Comparison of ENCODE assay signal across 17 cellular contexts in genomic region chr15:73857193-73857920, GRCh38. TPM values are rescaled to one million over a fixed set of nuclear protein-coding genes. Genes with fewer than 3 reads are reported as not detected.
DNase-seq lines count a peak whose midpoint lies in the region; ATAC-seq, FAIRE-seq and TF ChIP-seq lines count a peak whose summit lies in the region.
"Had no signal": no experiment of that assay in that cellular context is flagged by ENCODE, and none has a peak within 500 bp of the region (broad histone marks: within the 10 kb centered on the region; RNA-seq: fewer than 3 reads in every experiment).

No MANE protein-coding gene starts in this region.

- TF ChIP-seq POLR2A in H1 (IDR thresholded peaks at IDR 0.05; ENCODE audit: control extremely low read depth in 1 of 2, low read depth in 2 of 2, low read length in 2 of 2) = no peak

- H3K23ac ChIP-seq in H1 (ENCODE audit: insufficient read length) = no peak overlapping the region
- H3K23ac ChIP-seq in neuronal stem cell (ENCODE audit: low read depth, low read length, poor library complexity) = peak overlapping the region; percentile 59

- H3K14ac ChIP-seq in H1 (ENCODE audit: insufficient read length) = no peak overlapping the region
- H3K14ac ChIP-seq in neuronal stem cell (ENCODE audit: low read length) = no peak overlapping the region

- DNase-seq in activated CD8-positive, alpha-beta memory T cell treated with anti-CD3 and anti-CD28 coated beads, Interleukin-2, amount 50 U/mL, for 48 hours = peak; percentile 15
- no peak for DNase-seq in activated CD8-positive, alpha-beta memory T cell treated with anti-CD3 and anti-CD28 coated beads, Interleukin-2, amount 50 U/mL, for 4 hours
- DNase-seq in H1 (ENCODE audit: low read depth in 1 of 2, low spot score in 2 of 2) (no peak), neuronal stem cell (ENCODE audit: low spot score) (no peak), AG08395 (ENCODE audit: low spot score) (no peak)
- DNase-seq: 8988T; CD4-positive, alpha-beta memory T cell; DMS79; IMR-90 had no signal

- no peaks in the 10 kb centered on the region; the same call in 1 of the 2 replicates for H3K23me2 ChIP-seq in H1 (ENCODE audit: low read depth, low read length)

- POLR2A ChIA-PET in H1 (lab: Charles Lee; ENCODE audit: partially characterized antibody) = no interaction called here

- 76% methylated on average over 7 of the region's 7 CpGs; no CpG with 5 or more reads in 1 of the 2 experiments for WGBS in H1 (ENCODE audit: extremely low coverage in 1 of 2, insufficient coverage in 1 of 2, insufficient read length in 1 of 2, insufficient replicate concordance in 2 of 2, low coverage in 1 of 2, low lambda C conversion rate in 2 of 2, missing lambda C conversion rate in 1 of 2), 2 experiments
- no CpG with 5 or more reads among the region's 7 CpGs for WGBS in neuronal stem cell (ENCODE audit: extremely low coverage in 2 of 2, insufficient read length in 2 of 2, insufficient replicate concordance in 1 of 2), 2 donors

- no peaks in the 10 kb centered on the region for H3K9me3 ChIP-seq in BLaER1 treated with 17β-estradiol and CSF1 and Interleukin-3, amounts not matched to agents 10 nM and 100 nM (replicated peaks in 1 of 11)
- H3K9me3 ChIP-seq in H1 (ENCODE audit: insufficient read depth in 2 of 2, low read depth in 1 of 2, low read length in 1 of 2) (no peaks in the 10 kb centered on the region), neuronal stem cell (replicated peaks in 1 of 2; ENCODE audit: control insufficient read depth in 2 of 2, insufficient read depth in 1 of 2, low read depth in 1 of 2, low read length in 2 of 2) (no peaks in the 10 kb centered on the region)

- H3K4me1 ChIP-seq in BLaER1 treated with 17β-estradiol and CSF1 and Interleukin-3, amounts not matched to agents 10 nM and 100 nM = peaks cover 6 to 30% (median 23%) of the 10 kb centered on the region in 10 experiments; a peak in 18 of 20 replicates
- H3K4me1 ChIP-seq in H1 (replicated peaks in 1 of 4; ENCODE audit: control insufficient read depth in 3 of 4, insufficient read depth in 4 of 4, low read length in 3 of 4) (peaks cover 0 to 4% (median 2%) of the 10 kb centered on the region in 4 experiments; a peak in 4 of 7 replicates), neuronal stem cell (ENCODE audit: control insufficient read depth in 2 of 2, insufficient read depth in 1 of 2, low read depth in 1 of 2, low read length in 2 of 2) (peaks cover 0 to 1% of the 10 kb centered on the region in 2 donors)

- no peaks in the 10 kb centered on the region for H3K36me3 ChIP-seq in BLaER1 treated with 17β-estradiol and CSF1 and Interleukin-3, amounts not matched to agents 10 nM and 100 nM
- no peaks in the 10 kb centered on the region for H3K36me3 ChIP-seq in H1 (ENCODE audit: control insufficient read depth in 2 of 4, insufficient read depth in 4 of 4, low read length in 3 of 4)
- no peaks in the 10 kb centered on the region for H3K36me3 ChIP-seq in neuronal stem cell (replicated peaks in 1 of 2; ENCODE audit: control insufficient read depth in 2 of 2, insufficient read depth in 2 of 2, low read length in 2 of 2)

- ATAC-seq in GM19397 (IDR thresholded peaks at IDR 0.05; ENCODE audit: unreplicated experiment) = no peak

- H3K79me1 ChIP-seq in H1 (ENCODE audit: low read depth, low read length) (no peaks in the 10 kb centered on the region), neuronal stem cell (ENCODE audit: low read depth, low read length) (no peaks in the 10 kb centered on the region)

- CTCF ChIA-PET in H1 (lab: Charles Lee; ENCODE audit: partially characterized antibody) = interaction anchor here (0.5 to 4.8 kb wide), 8 partner anchors 8 to 495 kb away, joined by 3 to 36 read pairs (median 4); partner anchors contain the start of gene TBC1D21

- TF ChIP-seq CTCF in H1 (IDR thresholded peaks at IDR 0.05; ENCODE audit: control extremely low read depth in 1 of 3, insufficient read depth in 1 of 3, low read depth in 1 of 3, low read length in 3 of 3) = no peak

- peaks cover 0 to 30% (median 3%) of the 10 kb centered on the region in 11 experiments; a peak in 11 of 22 replicates for H4K20me1 ChIP-seq in BLaER1 treated with 17β-estradiol and CSF1 and Interleukin-3, amounts not matched to agents 10 nM and 100 nM
- no peaks in the 10 kb centered on the region for H4K20me1 ChIP-seq in H1 (replicated peaks in 1 of 2; ENCODE audit: control insufficient read depth in 1 of 2, insufficient read depth in 2 of 2, low read length in 2 of 2)

- H3K4me3 ChIP-seq in BLaER1 treated with 17β-estradiol and CSF1 and Interleukin-3, amounts not matched to agents 10 nM and 100 nM = 0 out of 20 replicates have a peak overlapping the region, but pooled peaks of 1 of the 10 experiments have one; percentile 11
- H3K4me3 ChIP-seq in H1 (ENCODE audit: extremely low read depth in 1 of 4, insufficient read depth in 2 of 4, low read depth in 3 of 4, low read length in 4 of 4) (no peak overlapping the region), neuronal stem cell (ENCODE audit: low read length in 2 of 2) (no peak overlapping the region)

- H3K27ac ChIP-seq in BLaER1 treated with 17β-estradiol and CSF1 and Interleukin-3, amounts not matched to agents 10 nM and 100 nM = no peak overlapping the region
- H3K27ac ChIP-seq in H1 (ENCODE audit: low read depth, low read length) = no peak overlapping the region; the same call in 1 of the 2 replicates
- no peak overlapping the region for H3K27ac ChIP-seq in neuronal stem cell (replicated peaks; ENCODE audit: low read length)
- H3K27ac ChIP-seq: C4-2B had no signal

- H2BK20ac ChIP-seq in H1 (ENCODE audit: low read length) = peak overlapping the region; percentile 29

- H4K5ac ChIP-seq in H1 (ENCODE audit: insufficient read length, low read depth, low read length) = no peak overlapping the region

- H2AK5ac ChIP-seq in H1 (ENCODE audit: low read depth, low read length) (no peak overlapping the region), neuronal stem cell (ENCODE audit: low read depth, low read length) (no peak overlapping the region)

- no peaks in the 10 kb centered on the region for H3K27me3 ChIP-seq in BLaER1 treated with 17β-estradiol and CSF1 and Interleukin-3, amounts not matched to agents 10 nM and 100 nM
- H3K27me3 ChIP-seq in H1 (replicated peaks in 1 of 4; ENCODE audit: control insufficient read depth in 3 of 4, extremely low read depth in 1 of 4, insufficient read depth in 3 of 4, low read length in 3 of 4) (no peaks in the 10 kb centered on the region; a peak in 2 of 7 replicates), neuronal stem cell (ENCODE audit: control insufficient read depth in 3 of 3, insufficient read depth in 3 of 3, low read depth in 1 of 3, low read length in 3 of 3) (peaks cover 0 to 21% (median 0%) of the 10 kb centered on the region in 3 experiments)

- H3K4me2 ChIP-seq in BLaER1 treated with 17β-estradiol and CSF1 and Interleukin-3, amounts not matched to agents 10 nM and 100 nM = peak overlapping the region; percentile 1 to 90 (median 70); a peak in 19 of 22 replicates
- no peak overlapping the region for H3K4me2 ChIP-seq in H1 (ENCODE audit: insufficient read depth in 1 of 2, low read depth in 2 of 2, low read length in 2 of 2)
- no peak overlapping the region for H3K4me2 ChIP-seq in neuronal stem cell (ENCODE audit: insufficient read depth, low read length, poor library complexity, severe bottlenecking)

- H3K79me2 ChIP-seq in H1 (ENCODE audit: control insufficient read depth in 1 of 2, insufficient read depth in 2 of 2, low read length in 2 of 2) = no peaks in the 10 kb centered on the region

- no peak overlapping the region for H2AFZ ChIP-seq in H1 (ENCODE audit: low read length)
- no peak overlapping the region for H2AFZ ChIP-seq in neuronal stem cell (ENCODE audit: low read length)

- H3K9ac ChIP-seq in BLaER1 treated with 17β-estradiol and CSF1 and Interleukin-3, amounts not matched to agents 10 nM and 100 nM = no peak overlapping the region
- H3K9ac ChIP-seq in H1 (replicated peaks in 1 of 4; ENCODE audit: extremely low read depth in 1 of 4, low read depth in 3 of 4, low read length in 3 of 4) = no peak overlapping the region
- no peak overlapping the region for H3K9ac ChIP-seq in neuronal stem cell (ENCODE audit: low read depth, low read length, poor library complexity)

- no peak for TF ChIP-seq EP300 in H1 (IDR thresholded peaks at IDR 0.05; ENCODE audit: borderline replicate concordance in 1 of 2, low read depth in 2 of 2, low read length in 2 of 2)

- H4K8ac ChIP-seq in H1 (ENCODE audit: extremely low read depth, insufficient read depth, low read length) (no peak overlapping the region), neuronal stem cell (ENCODE audit: low read depth, low read length) (no peak overlapping the region)

- H2BK5ac ChIP-seq in H1 (ENCODE audit: low read depth, low read length) (peak overlapping the region; percentile 13; the same call in 1 of the 2 replicates), neuronal stem cell (ENCODE audit: low read length) (peak overlapping the region; percentile 79)

- H3K56ac ChIP-seq in H1 (replicated peaks; ENCODE audit: insufficient read length, low read depth, low read length) = no peak overlapping the region

- H2BK12ac ChIP-seq in H1 (ENCODE audit: low read depth, low read length) (peak overlapping the region; percentile 62; the same call in 1 of the 2 replicates), neuronal stem cell (ENCODE audit: low read length) (no peak overlapping the region)

- H3K4ac ChIP-seq in H1 (replicated peaks; ENCODE audit: insufficient read length, low read depth, low read length) (peak overlapping the region; percentile 1), neuronal stem cell (ENCODE audit: low read length) (no peak overlapping the region)

- no peak overlapping the region for H2BK120ac ChIP-seq in H1 (replicated peaks; ENCODE audit: low read depth, low read length)
- no peak overlapping the region for H2BK120ac ChIP-seq in neuronal stem cell (ENCODE audit: low read depth, low read length)

- FAIRE-seq in H1 (lab: Jason Lieb, UNC) = no peak
- FAIRE-seq: GM12891, GM19239, H54 had no signal

- H2BK15ac ChIP-seq in H1 (ENCODE audit: low read length) = no peak overlapping the region
- no peak overlapping the region for H2BK15ac ChIP-seq in neuronal stem cell (ENCODE audit: low read length)

- TF ChIP-seq RAD21 in H1 (IDR thresholded peaks at IDR 0.05 in 1 of 2, conservative IDR thresholded peaks at IDR 0.05 in 1 of 2; ENCODE audit: low read depth in 2 of 2, low read length in 2 of 2) = no peak

- H4K91ac ChIP-seq in H1 (replicated peaks; ENCODE audit: insufficient read length, low read length) (peak overlapping the region; percentile 49), neuronal stem cell (ENCODE audit: low read depth, low read length, poor library complexity) (no peak overlapping the region)

- H3K18ac ChIP-seq in H1 (ENCODE audit: extremely low read depth, low read length) (peak overlapping the region; percentile 17; the same call in 1 of the 2 replicates), neuronal stem cell (ENCODE audit: low read length) (no peak overlapping the region)

RNA-seq across cellular contexts. Expression of gene TBC1D21, which starts 16.0 kb away (rescaled TPM):
- not detected in 2 replicates for total RNA-seq in H1 (2021; fragmentation: NEBNext Ultra II Directional; extraction: Animal tissue kit (Norgen Biotek cat#: 25700))
- not detected in 2 replicates for polyA plus RNA-seq in H1 (2011; rRNA removed)
- not detected for polyA plus RNA-seq in H1 (2011; cell fraction: cytosol; rRNA removed)
- not detected for polyA plus RNA-seq in H1 (2011; cell fraction: nucleus; rRNA removed)
- not detected in 4 replicates for polyA plus RNA-seq in H1 (2012, experiment 1 of 2)
- polyA plus RNA-seq in H1 (2012, experiment 2 of 2) = not detected
- not detected for polyA plus RNA-seq in H1 (2013, experiment 1 of 2)
- not detected for polyA plus RNA-seq in H1 (2013, experiment 2 of 2)
- polyA minus RNA-seq in H1 (2011; rRNA and poly(A)+ RNA removed) = not detected in 2 replicates
- polyA minus RNA-seq in H1 (2011; cell fraction: cytosol; rRNA and poly(A)+ RNA removed) = not detected
- polyA minus RNA-seq in H1 (2011; cell fraction: nucleus; rRNA and poly(A)+ RNA removed) = not detected
- polyA plus RNA-seq in neuronal stem cell (2013, experiment 1 of 2) = not detected
- not detected for polyA plus RNA-seq in neuronal stem cell (2013, experiment 2 of 2)
- total RNA-seq: CD4-positive, alpha-beta memory T cell; G401; HT-29; IMR-90 had no signal
- polyA plus RNA-seq: CD4-positive, alpha-beta memory T cell; IMR-90 had no signal

Comparison
In these comparisons a context has a peak if more than half of its experiments do, and no peak if none do; other contexts are left out.
1. H3K4me2 ChIP-seq: peak in BLaER1 treated with 17β-estradiol and CSF1 and Interleukin-3, amounts not matched to agents 10 nM and 100 nM (11 of 11); none in H1 (0 of 2) and neuronal stem cell (single experiment).